In genomic region chr3:126538966-126539365, GRCh38 we compare ENCODE assay signal across 15 cellular contexts.
DNase-seq lines count a peak whose midpoint lies in the region; ATAC-seq lines count a peak whose summit lies in the region.
"Had no signal": no experiment of that assay in that cellular context is flagged by ENCODE, and none has a peak within 500 bp of the region (broad histone marks: within the 10 kb centered on the region; RNA-seq: fewer than 3 reads in every experiment).

No MANE protein-coding gene starts in this region.

- peak; percentile 16 for DNase-seq in NCI-H2171 treated with DMSO at 0.1 percent for 48 hours (lab: John Stamatoyannopoulos, UW)
- DNase-seq in NCI-H2171 (lab: John Stamatoyannopoulos, UW), result no peak
- peak; percentile 25 for DNase-seq in RPMI8226
- peak; percentile 29 for DNase-seq in islet precursor cell
- no peak for DNase-seq in LoVo (ENCODE audit: low spot score)
- DNase-seq in stimulated activated CD8-positive, alpha-beta memory T cell treated with anti-CD3 and anti-CD28 coated beads, Interleukin-4, amount 100 ng/mL, for 48 hours, result no peak
- DNase-seq: Calu3; CD4-positive, alpha-beta memory T cell; KBM-7; NCI-H1048; NCI-H1436; NCI-H2029 treated with DMSO at 0.1 percent for 48 hours; NCI-H446 treated with DMSO at 0.1 percent for 48 hours had no signal

- ATAC-seq in GM18519 (IDR thresholded peaks at IDR 0.05; ENCODE audit: low FRiP score, unreplicated experiment), result no peak
- ATAC-seq: HepG2 had no signal

Comparison
In these comparisons a context has a peak if more than half of its experiments do, and no peak if none do; other contexts are left out.
1. DNase-seq: peak in NCI-H2171 treated with DMSO at 0.1 percent for 48 hours (single experiment), RPMI8226 (single experiment) and islet precursor cell (single experiment); none in NCI-H2171 (single experiment), LoVo (single experiment) and stimulated activated CD8-positive, alpha-beta memory T cell treated with anti-CD3 and anti-CD28 coated beads, Interleukin-4, amount 100 ng/mL, for 48 hours (single experiment).